Comparison of ENCODE assay signal across 8 cellular contexts in the genomic region with DNA sequence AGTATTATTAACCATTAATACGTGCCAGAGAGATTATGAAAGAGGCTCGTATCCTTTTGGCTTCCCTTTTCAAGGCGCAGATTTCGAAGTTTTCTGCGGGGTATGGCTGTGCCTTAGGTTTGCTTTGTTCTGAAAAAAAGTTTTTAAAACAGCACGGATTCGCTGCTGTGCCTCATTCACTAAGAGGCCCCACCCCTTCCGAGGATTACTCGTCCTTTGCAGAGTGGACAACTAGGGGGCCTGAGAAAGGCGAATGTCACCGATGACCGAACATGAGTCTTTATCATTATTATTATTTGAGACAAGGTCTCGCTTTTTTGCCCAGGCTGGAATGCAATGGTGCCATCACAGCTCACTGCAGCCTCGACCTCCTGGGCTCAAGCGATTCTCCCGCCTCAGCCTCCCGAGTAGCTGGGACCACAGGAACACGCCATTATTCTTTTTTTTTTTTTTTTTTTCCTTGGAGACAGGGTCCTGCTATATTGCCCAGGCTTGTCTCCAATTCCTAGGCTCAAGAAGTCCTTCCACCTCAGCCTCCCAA. TPM values are rescaled to one million over a fixed set of nuclear protein-coding genes. Genes with fewer than 3 reads are reported as not detected.
DNase-seq lines count a peak whose midpoint lies in the region; ATAC-seq and TF ChIP-seq lines count a peak whose summit lies in the region.

No MANE protein-coding gene starts in this region.

- DNase-seq in CD1c-positive myeloid dendritic cell (ENCODE audit: extremely low spot score) (peak; percentile 64), HK-2 (ENCODE audit: unreplicated experiment) (peak; percentile 57), T1000 (lab: John Stamatoyannopoulos, UW) (peak; percentile 14), medulla oblongata (ENCODE audit: extremely low spot score) (peak; percentile 72), testis (peak; percentile 81), SKM-1 (lab: John Stamatoyannopoulos, UW; ENCODE audit: unreplicated experiment) (no peak)

- ATAC-seq in GM18868 (IDR thresholded peaks at IDR 0.05; ENCODE audit: unreplicated experiment), result peak; percentile 22

- no peak for TF ChIP-seq POLR2A in testis (IDR thresholded peaks at IDR 0.05)

- no peak for TF ChIP-seq CTCF in testis (IDR thresholded peaks at IDR 0.05)

- H3K36me3 ChIP-seq in endocrine pancreas (ENCODE audit: control insufficient read depth, insufficient read depth, low read length) (no peaks in the 10 kb centered on the region), testis (ENCODE audit: low read depth, missing control alignments) (no peaks in the 10 kb centered on the region)

- intact Hi-C loops in testis (cut with DNase I; ENCODE audit: low total_unique reads), result no loop called here

- no peaks in the 10 kb centered on the region for H3K9me3 ChIP-seq in endocrine pancreas (ENCODE audit: control insufficient read depth, low read length)
- H3K9me3 ChIP-seq in testis, result no peaks in the 10 kb centered on the region

- H3K27me3 ChIP-seq in endocrine pancreas (ENCODE audit: control insufficient read depth, insufficient read depth, low read length) (no peaks in the 10 kb centered on the region), testis (no peaks in the 10 kb centered on the region)

- H3K27ac ChIP-seq in testis, result peak overlapping the region; percentile 96 to 99

- peak overlapping the region; percentile 91 for H3K9ac ChIP-seq in endocrine pancreas (ENCODE audit: control insufficient read depth, insufficient read depth, low read length)

- peaks cover 10% of the 10 kb centered on the region for H3K4me1 ChIP-seq in endocrine pancreas (ENCODE audit: control insufficient read depth, insufficient read depth, low read length)
- peaks cover 5% of the 10 kb centered on the region for H3K4me1 ChIP-seq in testis

- H3K4me3 ChIP-seq in endocrine pancreas (ENCODE audit: control insufficient read depth, insufficient read depth, low read length) (peak overlapping the region; percentile 85), testis (peak overlapping the region; percentile 94 to 95)

- 2 to 3% methylated on average over 18 of the region's 18 CpGs for WGBS in testis, 2 donors

RNA-seq across cellular contexts. Expression of a gene that starts 0.7 kb away (rescaled TPM):
- 10 to 100 TPM; 34.3 to 46.6 TPM for total RNA-seq in testis
- 69.7 TPM for polyA plus RNA-seq in testis (ENCODE audit: insufficient read depth, low read depth, low replicate concordance)

RNA-seq across cellular contexts. Expression of a gene that starts 31.4 kb away (rescaled TPM):
- total RNA-seq in testis, result 10 to 100 TPM; 19.3 to 20.8 TPM
- polyA plus RNA-seq in testis (ENCODE audit: insufficient read depth, low read depth, low replicate concordance), result 38.7 TPM

RNA-seq across cellular contexts. Expression of a gene that starts 36.3 kb away (rescaled TPM):
- total RNA-seq in testis, result 10 to 100 TPM in 1 of 2 donors, 1 to 10 TPM in 1; 8.9 to 17.1 TPM
- polyA plus RNA-seq in testis (ENCODE audit: insufficient read depth, low read depth, low replicate concordance), result 24.7 TPM
